ENCODE assay signal across 8 cellular contexts in genomic region chr11:46617451-46618314, GRCh38. TPM values are rescaled to one million over a fixed set of nuclear protein-coding genes. Genes with fewer than 3 reads are reported as not detected.
DNase-seq lines count a peak whose midpoint lies in the region; ATAC-seq and TF ChIP-seq lines count a peak whose summit lies in the region.

Gene ATG13, plus strand, starts transcription at chr11:46617553. Its CDS starts 26,739 bp downstream, at chr11:46644292.

- peak within 1 kb of the TSS; percentile 98 for H3K27ac Mint-ChIP-seq in activated naive CD4-positive, alpha-beta T cell treated with anti-CD3 and anti-CD28 coated beads, Interleukin-2, amount 10 ng/mL, durations not matched to agents 7 days and 5 days

- H3K27me3 ChIP-seq in GM23248 (replicated peaks; ENCODE audit: insufficient read depth), result no peaks in the 10 kb centered on the region

- peak within 1 kb of the TSS; percentile 91 for H3K4me3 Mint-ChIP-seq in activated naive CD4-positive, alpha-beta T cell treated with anti-CD3 and anti-CD28 coated beads, Interleukin-2, amount 10 ng/mL, durations not matched to agents 7 days and 5 days

- in situ Hi-C loops in GM23248 (cut with MboI), result no loop called here

- no peaks in the 10 kb centered on the region for H3K9me3 Mint-ChIP-seq in activated naive CD4-positive, alpha-beta T cell treated with anti-CD3 and anti-CD28 coated beads, Interleukin-2, amount 10 ng/mL, durations not matched to agents 7 days and 5 days

- CTCF ChIA-PET in activated naive CD4-positive, alpha-beta T cell treated with anti-CD3 and anti-CD28 coated beads, Interleukin-2, amount 10 ng/mL, durations not matched to agents 7 days and 5 days (lab: Charles Lee), result interaction anchor here (0.6 to 3.0 kb wide), 25 partner anchors 9 to 265 kb away, joined by 3 to 23 read pairs (median 4); partner anchors contain the start of gene AMBRA1

- H3K9me2 ChIP-seq in GM23248 (ENCODE audit: insufficient read depth), result no peaks in the 10 kb centered on the region

- WGBS in GM23248 (ENCODE audit: low coverage in 1 of 2, low lambda C conversion rate in 2 of 2, missing lambda C conversion rate in 2 of 2), 2 experiments, result 1 to 4% methylated on average over 52 of the region's 52 CpGs

- H4K20me1 ChIP-seq in GM23248 (ENCODE audit: insufficient read depth), result no peaks in the 10 kb centered on the region

- H3K4me3 ChIP-seq in GM23248, result peak within 1 kb of the TSS; percentile 94
- H3K4me3 ChIP-seq in SK-N-MC, result peak within 1 kb of the TSS; percentile 99

- peak; percentile 81 for DNase-seq in ELR (ENCODE audit: low read depth)
- DNase-seq in GM23248, result peak; percentile 89
- DNase-seq in Kasumi-1 (lab: John Stamatoyannopoulos, UW), result peak; percentile 76 to 88
- DNase-seq in SK-N-MC (ENCODE audit: low read depth, low spot score), result no peak
- peak; percentile 92 for DNase-seq in activated naive CD4-positive, alpha-beta T cell treated with anti-CD3 and anti-CD28 coated beads, Interleukin-2, amount 10 ng/mL, durations not matched to agents 7 days and 5 days
- DNase-seq in glomerular endothelial cell (ENCODE audit: extremely low read depth, low read depth, low spot score), result no peak
- DNase-seq in omental fat pad (ENCODE audit: low spot score), result peak; percentile 65

- H3K36me3 Mint-ChIP-seq in activated naive CD4-positive, alpha-beta T cell treated with anti-CD3 and anti-CD28 coated beads, Interleukin-2, amount 10 ng/mL, durations not matched to agents 7 days and 5 days, result peaks cover 18% of the 10 kb centered on the region

- H3K27ac ChIP-seq in GM23248, result peak within 1 kb of the TSS; percentile 95
- H3K27ac ChIP-seq in SK-N-MC, result peak within 1 kb of the TSS; percentile 98
- peak within 1 kb of the TSS; percentile 95 for H3K27ac ChIP-seq in temporal lobe (ENCODE audit: low read depth, low read length)

- H3K9me3 ChIP-seq in GM23248 (ENCODE audit: low read depth) (no peaks in the 10 kb centered on the region), SK-N-MC (ENCODE audit: low read depth, low read length) (no peaks in the 10 kb centered on the region)

- peak within 1 kb of the TSS; percentile 96 for H3K4me2 ChIP-seq in GM23248 (ENCODE audit: unreplicated experiment)

- peak within 1 kb of the TSS; percentile 87 for H2AFZ ChIP-seq in GM23248

- H3K9ac ChIP-seq in GM23248 (peak within 1 kb of the TSS; percentile 99), SK-N-MC (ENCODE audit: insufficient read length) (peak within 1 kb of the TSS; percentile 99)

- H3K4me1 Mint-ChIP-seq in activated naive CD4-positive, alpha-beta T cell treated with anti-CD3 and anti-CD28 coated beads, Interleukin-2, amount 10 ng/mL, durations not matched to agents 7 days and 5 days, result peaks cover 38% of the 10 kb centered on the region

- H3F3A ChIP-seq in GM23248 (ENCODE audit: insufficient read depth), result peaks cover 10% of the 10 kb centered on the region; the same call in 1 of the 2 replicates

- peaks cover 18% of the 10 kb centered on the region for H3K4me1 ChIP-seq in GM23248 (ENCODE audit: insufficient read depth)

- TF ChIP-seq CTCF in omental fat pad (IDR thresholded peaks at IDR 0.05), result peak in 1 of 3 donors; percentile 60

- no peaks in the 10 kb centered on the region for H3K27me3 Mint-ChIP-seq in activated naive CD4-positive, alpha-beta T cell treated with anti-CD3 and anti-CD28 coated beads, Interleukin-2, amount 10 ng/mL, durations not matched to agents 7 days and 5 days

- H3K79me2 ChIP-seq in GM23248 (ENCODE audit: insufficient read depth), result peaks cover 56% of the 10 kb centered on the region

- peak; percentile 74 for ATAC-seq in omental fat pad (ENCODE audit: low FRiP score)

- H3K36me3 ChIP-seq in GM23248 (ENCODE audit: low read depth) (0 out of 2 replicates have a peak, but pooled peaks cover 7% of the 10 kb centered on the region), SK-N-MC (ENCODE audit: insufficient read depth, low read length) (peaks cover 3% of the 10 kb centered on the region; the same call in 1 of the 2 replicates)

RNA-seq across cellular contexts. Expression of gene ATG13, which starts in this region (rescaled TPM):
- 66.0 and 118 TPM in 2 replicates for total RNA-seq in GM23248 (2014; rRNA removed; shearing (Covaris generic))
- 55.1 and 55.7 TPM in 2 replicates for polyA plus RNA-seq in GM23248 (2016; fragmentation: Nextera tagmentation; extraction: Ambion mirVana)
- 80.0 and 87.5 TPM in 2 replicates for total RNA-seq in glomerular endothelial cell
- 100 to 1,000 TPM in 1 of 4 donors, 10 to 100 TPM in 3; 73.7 to 137 (median 83.3) TPM for total RNA-seq in omental fat pad
- 47.7 TPM for total RNA-seq in temporal lobe

Comparison
In these comparisons a context has a peak if more than half of its experiments do, and no peak if none do; other contexts are left out.
1. DNase-seq: peak in ELR (single experiment), GM23248 (single experiment), Kasumi-1 (2 of 2), activated naive CD4-positive, alpha-beta T cell treated with anti-CD3 and anti-CD28 coated beads, Interleukin-2, amount 10 ng/mL, durations not matched to agents 7 days and 5 days (single experiment) and omental fat pad (single experiment); none in SK-N-MC (single experiment) and glomerular endothelial cell (single experiment).
2. Peak in every context shown above with its lines, with median percentiles within 50 percentile points of each other: H3K27ac ChIP-seq.